ENCODE assay signal across 8 cellular contexts in the genomic region with DNA sequence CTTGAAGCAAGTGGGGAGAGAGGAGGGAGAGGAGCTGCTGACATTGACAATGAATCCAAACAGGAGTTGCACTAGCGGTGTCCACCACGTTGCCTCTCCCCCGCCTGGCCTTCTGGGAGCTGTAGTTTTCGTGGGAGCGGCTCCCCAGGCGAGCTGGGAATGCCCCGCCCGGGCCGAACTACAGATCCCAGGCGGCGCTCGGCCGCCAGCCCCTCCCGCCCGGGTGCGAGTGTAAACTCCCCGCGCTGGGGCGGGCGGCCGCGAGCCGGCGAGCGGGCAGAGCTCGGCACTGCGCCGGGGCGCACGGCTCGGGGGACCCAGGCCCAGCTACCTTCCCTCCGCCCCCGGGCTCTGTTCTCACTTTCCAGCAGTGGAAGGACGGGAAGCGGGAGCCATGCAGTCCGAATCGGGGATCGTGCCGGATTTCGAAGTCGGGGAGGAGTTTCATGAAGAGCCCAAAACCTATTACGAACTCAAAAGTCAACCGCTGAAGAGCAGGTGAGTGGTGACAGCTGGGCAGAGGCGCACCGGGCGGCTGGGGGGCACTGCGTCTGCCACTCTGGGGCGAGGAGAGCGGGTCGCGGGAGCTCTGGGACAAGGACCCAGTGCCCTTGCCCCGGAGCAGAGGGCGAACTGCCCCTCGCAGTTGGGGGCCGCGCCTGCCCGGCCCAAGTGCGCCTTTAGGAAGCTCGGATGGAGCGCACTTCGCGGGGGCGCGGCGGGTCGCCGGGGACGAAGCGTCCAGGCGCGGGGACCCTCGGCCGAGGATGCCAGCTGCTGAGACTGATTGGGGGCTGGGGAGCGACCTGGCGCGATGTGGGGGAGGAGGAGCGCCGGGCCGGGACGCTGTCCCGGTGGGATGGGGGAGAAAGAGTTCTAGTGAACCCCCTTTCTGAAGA. TPM values are rescaled to one million over a fixed set of nuclear protein-coding genes. Genes with fewer than 3 reads are reported as not detected.
A peak's percentile ranks its signal among the peaks of the same experiment; 100 is the strongest.
DNase-seq lines count a peak whose midpoint lies in the region; ATAC-seq and TF ChIP-seq lines count a peak whose summit lies in the region.

A gene with protein sequence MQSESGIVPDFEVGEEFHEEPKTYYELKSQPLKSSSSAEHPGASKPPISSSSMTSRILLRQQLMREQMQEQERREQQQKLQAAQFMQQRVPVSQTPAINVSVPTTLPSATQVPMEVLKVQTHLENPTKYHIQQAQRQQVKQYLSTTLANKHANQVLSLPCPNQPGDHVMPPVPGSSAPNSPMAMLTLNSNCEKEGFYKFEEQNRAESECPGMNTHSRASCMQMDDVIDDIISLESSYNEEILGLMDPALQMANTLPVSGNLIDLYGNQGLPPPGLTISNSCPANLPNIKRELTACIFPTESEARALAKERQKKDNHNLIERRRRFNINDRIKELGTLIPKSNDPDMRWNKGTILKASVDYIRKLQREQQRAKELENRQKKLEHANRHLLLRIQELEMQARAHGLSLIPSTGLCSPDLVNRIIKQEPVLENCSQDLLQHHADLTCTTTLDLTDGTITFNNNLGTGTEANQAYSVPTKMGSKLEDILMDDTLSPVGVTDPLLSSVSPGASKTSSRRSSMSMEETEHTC (plus strand): TSS at position 261 of the 899 bp plus-strand sequence. CDS start 134 bp downstream, at position 395.

- intact Hi-C loops in Panc1 (cut with micrococcal nuclease; ENCODE audit: unreplicated experiment) = no loop called here

- H3K36me3 ChIP-seq in GM06990 (ENCODE audit: control insufficient read depth, insufficient read depth, low read length) (no peaks in the 10 kb centered on the region), Panc1 (ENCODE audit: control insufficient read depth, insufficient read depth, low read length) (no peaks in the 10 kb centered on the region), iPS-15b (ENCODE audit: control insufficient read depth, insufficient read depth, low read length) (no peaks in the 10 kb centered on the region)

- H3K27ac ChIP-seq in Panc1 (ENCODE audit: low read length) = peak within 1 kb of the TSS; percentile 29

- peak; percentile 99 for ATAC-seq in GM21786 (IDR thresholded peaks at IDR 0.05; ENCODE audit: unreplicated experiment)
- ATAC-seq in Panc1 = peak; percentile 98

- no TSS peak for BruUV-seq in Panc1 (replicated peaks; lab: Mats Ljungman, UMichigan)

- in situ Hi-C loops in Panc1 (cut with HindIII; ENCODE audit: low pct_unique_long_range_greater_than_20kb, low sequenced_read_pairs) = no loop called here
- in situ Hi-C loops in T47D (cut with HindIII; ENCODE audit: low pct_unique_long_range_greater_than_20kb, low sequenced_read_pairs) = no loop called here

- POLR2A ChIA-PET in Panc1 (lab: Charles Lee) = no interaction called here

- CTCF ChIA-PET in Panc1 (lab: Charles Lee) = no interaction called here

- no peaks in the 10 kb centered on the region for H3K9me3 ChIP-seq in Panc1 (ENCODE audit: control insufficient read depth, insufficient read depth, low read depth, low read length)
- no peaks in the 10 kb centered on the region for H3K9me3 ChIP-seq in iPS-15b (ENCODE audit: control insufficient read depth, insufficient read depth, low read length)

- peak; percentile 82 for DNase-seq in GM06990 (ENCODE audit: extremely low read depth, insufficient read length)
- peak; percentile 48 for DNase-seq in HuH-7 (ENCODE audit: low spot score)
- DNase-seq in Panc1 (ENCODE audit: low read depth, low spot score) = peak; percentile 45
- DNase-seq in T47D (ENCODE audit: low read depth in 1 of 2, low spot score in 1 of 2) = peak; percentile 71 to 87
- DNase-seq in retinal pigment epithelial cell (ENCODE audit: low read depth) = peak; percentile 46
- no peak for DNase-seq in NCI-H1092 (lab: John Stamatoyannopoulos, UW)

- H3K4me3 ChIP-seq in GM06990 (replicated peaks; ENCODE audit: low read depth, low read length) (peak within 1 kb of the TSS; percentile 68), Panc1 (ENCODE audit: low read depth in 2 of 2, low read length in 2 of 2) (peak within 1 kb of the TSS; percentile 68 to 82), iPS-15b (ENCODE audit: low read depth, low read length) (peak within 1 kb of the TSS; percentile 78), retinal pigment epithelial cell (ENCODE audit: low read length) (peak within 1 kb of the TSS; percentile 89)

- no peak within 1 kb of the TSS for H3K9ac ChIP-seq in iPS-15b (ENCODE audit: low read depth, low read length)

- TF ChIP-seq CTCF in GM06990 (IDR thresholded peaks at IDR 0.05; ENCODE audit: insufficient read depth, low read length, poor library complexity, severe bottlenecking) (no peak), Panc1 (IDR thresholded peaks at IDR 0.05) (no peak), retinal pigment epithelial cell (conservative IDR thresholded peaks at IDR 0.05; ENCODE audit: low read depth, low read length) (no peak)

- H3K27me3 ChIP-seq in GM06990 (replicated peaks; ENCODE audit: control insufficient read depth, insufficient read depth, low read length) = peaks cover 3% of the 10 kb centered on the region
- no peaks in the 10 kb centered on the region for H3K27me3 ChIP-seq in Panc1 (ENCODE audit: control insufficient read depth, insufficient read depth, low read length)
- peaks cover 39% of the 10 kb centered on the region for H3K27me3 ChIP-seq in iPS-15b (ENCODE audit: control insufficient read depth, insufficient read depth, low read length)

- H3K4me1 ChIP-seq in Panc1 (ENCODE audit: control insufficient read depth, insufficient read depth, low read length) (peaks cover 4% of the 10 kb centered on the region; the same call in 1 of the 2 replicates), iPS-15b (ENCODE audit: control insufficient read depth, insufficient read depth, low read length) (peaks cover 2% of the 10 kb centered on the region)

RNA-seq across cellular contexts. Expression of the gene that starts here (rescaled TPM):
- total RNA-seq in Panc1 (2021; ENCODE audit: unreplicated experiment) = 10.8 TPM
- polyA plus RNA-seq in Panc1 (2012; ENCODE audit: insufficient read length) = 3.5 TPM
